In genomic region chr11:23540101-23540561, GRCh38 we compare ENCODE assay signal across 8 cellular contexts.
A peak's percentile ranks its signal among the peaks of the same experiment; 100 is the strongest.
DNase-seq lines count a peak whose midpoint lies in the region; TF ChIP-seq lines count a peak whose summit lies in the region.

No MANE protein-coding gene starts in this region.

- intact Hi-C loops in left ventricle myocardium inferior (cut with micrococcal nuclease), result no loop called here
- intact Hi-C loops in cardiac septum (cut with DNase I), result no loop called here

- no peaks in the 10 kb centered on the region for H3K79me1 ChIP-seq in trophoblast cell (ENCODE audit: low read length)

- H3K23ac ChIP-seq in trophoblast cell (ENCODE audit: low read length), result no peak overlapping the region

- no peak overlapping the region for H3K4ac ChIP-seq in trophoblast cell (ENCODE audit: low read depth, low read length)

- H4K8ac ChIP-seq in trophoblast cell (ENCODE audit: low read depth, low read length), result no peak overlapping the region

- peak overlapping the region; percentile 44 for H3K4me2 ChIP-seq in trophoblast cell (ENCODE audit: low read length)

- POLR2A ChIA-PET in RWPE1 (lab: Yijun Ruan, JAX; ENCODE audit: low non-redundant PET), result no interaction called here

- H3K36me3 ChIP-seq in left ventricle myocardium inferior (no peaks in the 10 kb centered on the region), HAP-1 (replicated peaks) (no peaks in the 10 kb centered on the region), trophoblast cell (ENCODE audit: control insufficient read depth in 1 of 2, insufficient read depth in 2 of 2, low read length in 2 of 2) (no peaks in the 10 kb centered on the region)

- H3K18ac ChIP-seq in trophoblast cell (ENCODE audit: low read length), result no peak overlapping the region

- no peaks in the 10 kb centered on the region for H3K9me3 ChIP-seq in left ventricle myocardium inferior (replicated peaks)
- peaks cover 3% of the 10 kb centered on the region; the same call in 1 of the 2 replicates for H3K9me3 ChIP-seq in HAP-1
- no peaks in the 10 kb centered on the region for H3K9me3 ChIP-seq in trophoblast cell (ENCODE audit: insufficient read depth, low read depth, low read length)

- in situ Hi-C loops in HAP-1 (cut with MboI; ENCODE audit: low sequenced_read_pairs), result no loop called here

- CTCF ChIA-PET in RWPE1 (lab: Yijun Ruan, JAX), result interaction anchor here (0.6 to 1.2 kb wide), 11 partner anchors 8 to 1685 kb away, joined by 3 to 4 read pairs (median 3); no protein-coding TSS in a partner anchor

- TF ChIP-seq CTCF in left ventricle myocardium inferior (IDR thresholded peaks at IDR 0.05; ENCODE audit: borderline replicate concordance), result peak; percentile 70
- peak; percentile 72 for TF ChIP-seq CTCF in RWPE1 (conservative IDR thresholded peaks at IDR 0.05; ENCODE audit: low read depth)

- no peak overlapping the region for H2BK5ac ChIP-seq in trophoblast cell (ENCODE audit: low read depth, low read length, poor library complexity)

- H2AFZ ChIP-seq in trophoblast cell (ENCODE audit: insufficient read depth, low read length, poor library complexity), result no peak overlapping the region

- H3K9ac ChIP-seq in trophoblast cell (ENCODE audit: low read length), result no peak overlapping the region

- H4K12ac ChIP-seq in trophoblast cell (ENCODE audit: low read depth, low read length), result no peak overlapping the region

- no peak overlapping the region for H4K91ac ChIP-seq in trophoblast cell (ENCODE audit: low read depth, low read length)

- WGBS in trophoblast cell (ENCODE audit: extremely low coverage, insufficient coverage, insufficient read length), result no CpG with 5 or more reads among the region's 8 CpGs

- peaks cover 6% of the 10 kb centered on the region for H3K27me3 ChIP-seq in left ventricle myocardium inferior (ENCODE audit: low read depth)
- H3K27me3 ChIP-seq in HAP-1 (ENCODE audit: low read depth), result no peaks in the 10 kb centered on the region
- H3K27me3 ChIP-seq in trophoblast cell (ENCODE audit: insufficient read depth, low read length), result no peaks in the 10 kb centered on the region

- H3K4me3 ChIP-seq in left ventricle myocardium inferior, result no peak overlapping the region
- H3K4me3 ChIP-seq in HAP-1, result no peak overlapping the region
- H3K4me3 ChIP-seq in trophoblast cell (ENCODE audit: low read depth, low read length), result no peak overlapping the region

- DNase-seq in left ventricle myocardium inferior (no peak), cardiac septum (ENCODE audit: low spot score) (no peak), HAP-1 (ENCODE audit: low spot score in 2 of 2) (peak; percentile 47 to 57), KG1 (lab: John Stamatoyannopoulos, UW) (peak; percentile 41), RWPE1 (ENCODE audit: low spot score) (peak; percentile 31), fibroblast of peridontal ligament (ENCODE audit: extremely low read depth) (peak; percentile 57), trophoblast cell (peak in 1 of 2 donors; percentile 57)
- DNase-seq in activated CD8-positive, alpha-beta memory T cell treated with anti-CD3 and anti-CD28 coated beads for 24 hours, result no peak

- H3K27ac ChIP-seq in left ventricle myocardium inferior (replicated peaks) (no peak overlapping the region), RWPE1 (no peak overlapping the region), trophoblast cell (ENCODE audit: low read depth, low read length) (no peak overlapping the region)

- no peak overlapping the region for H3K14ac ChIP-seq in trophoblast cell (ENCODE audit: low read length)

- H2AK5ac ChIP-seq in trophoblast cell (ENCODE audit: low read length), result no peak overlapping the region

- H3K4me1 ChIP-seq in left ventricle myocardium inferior (no peaks in the 10 kb centered on the region), HAP-1 (peaks cover 19% of the 10 kb centered on the region), trophoblast cell (ENCODE audit: control insufficient read depth in 1 of 2, insufficient read depth in 2 of 2, low read length in 2 of 2) (no peaks in the 10 kb centered on the region)

- no peaks in the 10 kb centered on the region for H3K79me2 ChIP-seq in trophoblast cell (ENCODE audit: control insufficient read depth, insufficient read depth, low read length, poor library complexity)

- H2BK120ac ChIP-seq in trophoblast cell (ENCODE audit: insufficient read depth, low read length, poor library complexity), result no peak overlapping the region

- no peak overlapping the region for H2BK12ac ChIP-seq in trophoblast cell (ENCODE audit: low read length)

Comparison
In these comparisons a context has a peak if more than half of its experiments do, and no peak if none do; other contexts are left out.
1. DNase-seq: peak in HAP-1 (2 of 2), KG1 (single experiment), RWPE1 (single experiment) and fibroblast of peridontal ligament (single experiment); none in left ventricle myocardium inferior (single experiment), cardiac septum (single experiment) and activated CD8-positive, alpha-beta memory T cell treated with anti-CD3 and anti-CD28 coated beads for 24 hours (single experiment).